Comparison of ENCODE assay signal across 23 cellular contexts in the genomic region with DNA sequence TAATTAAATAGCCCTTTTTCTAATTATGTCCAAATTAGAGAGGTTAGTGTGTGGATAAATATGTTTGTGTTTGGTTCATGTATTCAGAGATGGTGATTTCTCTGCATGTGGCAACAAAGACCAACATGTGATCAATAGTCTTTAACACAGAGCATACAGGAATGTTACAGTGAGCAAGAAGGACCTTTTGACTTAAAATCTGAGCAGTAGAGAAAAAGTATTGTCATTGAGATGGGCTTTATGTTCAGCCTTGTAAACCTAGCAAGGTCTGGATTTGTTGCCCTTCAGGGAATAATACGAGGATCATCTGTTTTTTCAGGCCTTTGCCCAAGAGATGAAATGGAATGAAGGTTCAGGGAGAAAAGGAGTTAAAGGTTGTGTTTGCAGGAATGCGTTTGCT.
"Had no signal": no experiment of that assay in that cellular context is flagged by ENCODE, and none has a peak within 500 bp of the region (broad histone marks: within the 10 kb centered on the region; RNA-seq: fewer than 3 reads in every experiment).

No MANE protein-coding gene starts in this region.

- H3K27ac ChIP-seq: dorsolateral prefrontal cortex, gastrocnemius medialis, neural progenitor cell, parathyroid adenoma, prostate gland, right atrium auricular region, sigmoid colon, spleen, testis, tibial artery had no signal

- H3K36me3 ChIP-seq: gastrocnemius medialis, neural progenitor cell, prostate gland, right atrium auricular region, sigmoid colon, spleen, tibial artery had no signal

- DNase-seq: dorsolateral prefrontal cortex; effector CD4-positive, alpha-beta T cell; foreskin fibroblast; gastrocnemius medialis; head of caudate nucleus; mesenchymal stem cell; mucosa of descending colon; naive B cell; sigmoid colon; spleen; stimulated activated CD4-positive, alpha-beta T cell treated with anti-CD3 and anti-CD28 coated beads, Interleukin-4, amount 100 ng/mL, for 4 hours; stimulated activated naive CD8-positive, alpha-beta T cell treated with anti-CD3 and anti-CD28 coated beads, Interleukin-15, Interleukin-2, amounts not matched to agents 100 U/mL and 50 U/mL, for 24 hours; substantia nigra; testis; tibial artery had no signal

- H3K9me3 ChIP-seq: gastrocnemius medialis, mucosa of descending colon, prostate gland, right atrium auricular region, sigmoid colon, testis had no signal

- H3K27me3 ChIP-seq: dorsolateral prefrontal cortex, gastrocnemius medialis, neural progenitor cell, right atrium auricular region, sigmoid colon, spleen, testis, tibial artery had no signal

- H3K4me1 ChIP-seq: gastrocnemius medialis, neural progenitor cell, parathyroid adenoma, prostate gland, right atrium auricular region, sigmoid colon, spleen, testis, tibial artery had no signal

- H3K9ac ChIP-seq: neural progenitor cell, parathyroid adenoma had no signal

- H3K4me2 ChIP-seq: neural progenitor cell had no signal

- FAIRE-seq: colon, keratinocyte had no signal

- ATAC-seq: gastrocnemius medialis; left lobe of liver; mucosa of descending colon; stimulated activated memory B cell treated with anti-CD40 and anti-IgM and Interleukin-4, amounts not matched to agents 10 μg/mL and 1 μg/mL and 100 μg/mL, for 72 hours; stimulated activated naive CD8-positive, alpha-beta T cell treated with anti-CD3 and anti-CD28 coated beads, Interleukin-15, Interleukin-2, amounts not matched to agents 100 U/mL and 50 U/mL, for 24 hours had no signal

- H3K79me2 ChIP-seq: parathyroid adenoma had no signal

- H3K4me3 ChIP-seq: dorsolateral prefrontal cortex, gastrocnemius medialis, mucosa of descending colon, neural progenitor cell, prostate gland, right atrium auricular region, sigmoid colon, spleen, testis, tibial artery had no signal

- H2AFZ ChIP-seq: neural progenitor cell, parathyroid adenoma had no signal
